In the genomic region with DNA sequence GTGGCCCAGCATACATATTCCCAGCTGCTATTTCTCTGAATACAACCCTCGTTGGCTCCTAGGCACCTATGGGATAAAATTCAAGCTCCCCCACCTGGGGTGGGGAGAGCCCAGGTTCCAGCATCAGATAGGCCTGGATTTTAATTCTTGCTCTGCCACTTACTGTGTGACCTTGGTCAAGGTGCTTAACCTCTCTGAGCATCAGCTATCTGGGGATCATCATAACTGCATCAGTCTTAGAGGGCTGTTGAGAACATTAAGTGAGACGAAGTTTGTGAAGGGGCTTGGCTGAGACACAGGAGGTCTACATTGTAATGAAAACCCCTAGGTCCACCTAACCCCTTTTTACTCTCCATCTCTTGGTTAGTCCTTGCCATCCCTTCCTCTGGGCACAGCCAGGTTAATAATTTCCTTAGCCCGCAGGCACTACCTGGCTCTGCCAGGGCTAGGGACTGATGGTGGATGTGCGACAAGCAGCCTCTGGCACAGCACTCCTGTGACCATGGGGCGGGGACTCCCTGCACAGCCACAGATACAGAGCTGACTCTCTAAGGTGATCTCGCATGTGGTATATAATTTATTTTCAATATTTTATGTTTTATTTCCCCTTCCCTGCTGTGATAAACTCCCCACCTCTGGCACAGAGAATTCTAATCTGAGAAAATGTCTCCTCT, we compare ENCODE assay signal across 26 cellular contexts.
"Had no signal": no experiment of that assay in that cellular context is flagged by ENCODE, and none has a peak within 500 bp of the region (broad histone marks: within the 10 kb centered on the region; RNA-seq: fewer than 3 reads in every experiment).

No MANE protein-coding gene starts in this region.

- ATAC-seq: left colon, natural killer cell, psoas muscle, WTC11 had no signal

- H3K4me1 ChIP-seq: ascending aorta, esophagus muscularis mucosa, parathyroid adenoma, psoas muscle, suprapubic skin, tibial nerve had no signal

- H3K27me3 ChIP-seq: ascending aorta, brain microvascular endothelial cell, esophagus muscularis mucosa, neural progenitor cell, suprapubic skin, tibial nerve had no signal

- H3K4me3 ChIP-seq: ascending aorta, esophagus muscularis mucosa, neural progenitor cell, psoas muscle, smooth muscle cell, suprapubic skin, tibial nerve had no signal

- H3K9me3 ChIP-seq: psoas muscle, suprapubic skin had no signal

- H3K27ac ChIP-seq: ascending aorta, brain microvascular endothelial cell, esophagus muscularis mucosa, neural progenitor cell, parathyroid adenoma, psoas muscle, suprapubic skin, tibial nerve had no signal

- DNase-seq: activated CD4-positive, alpha-beta memory T cell treated with anti-CD3 and anti-CD28 coated beads, Interleukin-2, amount 10 ng/mL, durations not matched to agents 7 days and 5 days; activated CD4-positive, alpha-beta T cell treated with anti-CD3 and anti-CD28 coated beads for 1 hour; activated CD4-positive, alpha-beta T cell treated with anti-CD3 and anti-CD28 coated beads, Interleukin-2, amount 10 ng/mL, durations not matched to agents 7 days and 5 days; activated CD8-positive, alpha-beta memory T cell treated with anti-CD3 and anti-CD28 coated beads, Interleukin-2, amount 50 U/mL, for 48 hours; activated gamma-delta T cell; activated naive CD4-positive, alpha-beta T cell treated with anti-CD3 and anti-CD28 coated beads, Interleukin-2, amount 10 ng/mL, durations not matched to agents 7 days and 5 days; activated naive CD8-positive, alpha-beta T cell treated with anti-CD3 and anti-CD28 coated beads, Interleukin-2, amount 10 ng/mL, durations not matched to agents 7 days and 5 days; activated T-cell treated with anti-CD3 and anti-CD28 coated beads, Interleukin-2, amount 50 U/mL, for 24 hours; brain microvascular endothelial cell; foreskin melanocyte; left colon; natural killer cell; occipital lobe; stimulated activated CD4-positive, alpha-beta T cell treated with anti-CD3 and anti-CD28 coated beads, Interleukin-15, amount 100 ng/mL, for 24 hours; stimulated activated CD4-positive, alpha-beta T cell treated with anti-CD3 and anti-CD28 coated beads, Interleukin-2, amount 100 ng/mL, for 24 hours; stimulated activated naive CD4-positive, alpha-beta T cell; T-helper 2 cell had no signal

- H3K36me3 ChIP-seq: brain microvascular endothelial cell had no signal
